In the genomic region with DNA sequence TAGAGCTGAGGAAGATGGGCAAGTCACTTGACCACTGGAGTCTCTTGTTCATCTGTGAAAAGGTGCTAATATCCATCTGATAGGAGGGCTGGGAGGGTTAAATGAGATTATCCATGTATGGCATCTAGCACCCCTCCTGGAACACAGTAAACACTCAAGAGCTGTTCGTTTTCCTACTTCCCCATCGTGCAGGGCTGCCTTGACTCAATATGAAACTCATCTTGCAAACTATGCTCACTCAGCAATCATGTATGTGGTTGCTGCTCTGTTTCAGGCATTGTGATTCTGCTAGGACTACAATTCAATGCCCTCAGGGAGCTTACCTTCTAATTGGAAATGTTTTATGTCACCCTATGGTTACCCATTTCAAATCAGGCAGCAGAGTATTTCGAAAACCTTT, we compare ENCODE assay signal across 22 cellular contexts.
"Had no signal": no experiment of that assay in that cellular context is flagged by ENCODE, and none has a peak within 500 bp of the region (broad histone marks: within the 10 kb centered on the region; RNA-seq: fewer than 3 reads in every experiment).

No MANE protein-coding gene starts in this region.

- H3K9me3 Mint-ChIP-seq: activated CD8-positive, alpha-beta T cell treated with anti-CD3 and anti-CD28 coated beads for 36 hours; activated naive CD4-positive, alpha-beta T cell treated with anti-CD3 and anti-CD28 coated beads, Interleukin-2, amount 50 U/mL, for 24 hours had no signal

- H3K4me1 Mint-ChIP-seq: activated naive CD4-positive, alpha-beta T cell treated with anti-CD3 and anti-CD28 coated beads, Interleukin-2, amount 50 U/mL, for 24 hours had no signal

- DNase-seq: activated CD4-positive, alpha-beta T cell treated with anti-CD3 and anti-CD28 coated beads, Interleukin-2, amount 50 U/mL, for 1 hour; activated CD4-positive, CD25-positive, alpha-beta regulatory T cell; activated CD8-positive, alpha-beta memory T cell treated with anti-CD3 and anti-CD28 coated beads, Interleukin-2, amount 50 U/mL, for 4 hours; activated CD8-positive, alpha-beta T cell treated with anti-CD3 and anti-CD28 coated beads for 36 hours; activated naive CD4-positive, alpha-beta T cell; aorta; caudate nucleus; KG1; NCI-H1048; NCI-H146; NCI-H187 treated with DMSO at 0.1 percent for 48 hours; NCI-H2081 treated with DMSO at 0.1 percent for 48 hours; NCI-H446; NCI-H524; NCI-H748 treated with DMSO at 0.1 percent for 48 hours; PC-9; SHP77 treated with DMSO at 0.1 percent for 48 hours; T-helper 9 cell had no signal

- H3K4me3 ChIP-seq: breast epithelium, coronary artery, PC-9 had no signal

- H3K27ac Mint-ChIP-seq: activated CD8-positive, alpha-beta T cell treated with anti-CD3 and anti-CD28 coated beads for 36 hours; activated naive CD4-positive, alpha-beta T cell treated with anti-CD3 and anti-CD28 coated beads, Interleukin-2, amount 50 U/mL, for 24 hours; T-helper 1 cell treated with Interleukin-12 subunit alpha and Interleukin-12 subunit beta and Interleukin-4 antibody, amounts not matched to agents 30 μg/mL and 1 μg/mL, for 36 hours had no signal

- H3K36me3 Mint-ChIP-seq: activated naive CD4-positive, alpha-beta T cell treated with anti-CD3 and anti-CD28 coated beads, Interleukin-2, amount 50 U/mL, for 24 hours had no signal

- H3K4me3 Mint-ChIP-seq: activated CD8-positive, alpha-beta T cell treated with anti-CD3 and anti-CD28 coated beads for 36 hours; activated naive CD4-positive, alpha-beta T cell treated with anti-CD3 and anti-CD28 coated beads, Interleukin-2, amount 50 U/mL, for 24 hours; T-helper 1 cell treated with Interleukin-12 subunit alpha and Interleukin-12 subunit beta and Interleukin-4 antibody, amounts not matched to agents 30 μg/mL and 1 μg/mL, for 36 hours had no signal

- ATAC-seq: activated CD8-positive, alpha-beta T cell treated with anti-CD3 and anti-CD28 coated beads for 36 hours had no signal
